Comparison of ENCODE assay signal across 9 cellular contexts in genomic region chr17:81002409-81003361, GRCh38. TPM values are rescaled to one million over a fixed set of nuclear protein-coding genes. Genes with fewer than 3 reads are reported as not detected.
DNase-seq lines count a peak whose midpoint lies in the region; ATAC-seq, FAIRE-seq and TF ChIP-seq lines count a peak whose summit lies in the region.
"Had no signal": no experiment of that assay in that cellular context is flagged by ENCODE, and none has a peak within 500 bp of the region (broad histone marks: within the 10 kb centered on the region; RNA-seq: fewer than 3 reads in every experiment).

No MANE protein-coding gene starts in this region.

- no peak for FAIRE-seq in H54 (lab: Jason Lieb, UNC)
- FAIRE-seq: TTC549 had no signal

- peaks cover 53% of the 10 kb centered on the region for H3K27me3 ChIP-seq in foreskin keratinocyte

- DNase-seq in AG08396 (ENCODE audit: low spot score) = peak; percentile 87
- peak; percentile 83 for DNase-seq in H54 (ENCODE audit: insufficient read length, low spot score)
- peak; percentile 73 for DNase-seq in RPMI7951 (ENCODE audit: low read depth)
- peak in 1 of 2 donors; percentile 61 for DNase-seq in foreskin keratinocyte
- peak; percentile 40 for DNase-seq in stromal cell of bone marrow (ENCODE audit: low read depth)
- no peak for DNase-seq in NK-92 (lab: John Stamatoyannopoulos, UW; ENCODE audit: unreplicated experiment)
- DNase-seq in activated CD4-positive, alpha-beta T cell treated with anti-CD3 and anti-CD28 coated beads for 48 hours = no peak

- ATAC-seq in foreskin keratinocyte (peak; percentile 47), HG02852 (IDR thresholded peaks at IDR 0.05; ENCODE audit: unreplicated experiment) (no peak)

- no peaks in the 10 kb centered on the region for H3K4me1 ChIP-seq in foreskin keratinocyte

- no peak for TF ChIP-seq CTCF in foreskin keratinocyte (conservative IDR thresholded peaks at IDR 0.05)

- no peak overlapping the region for H3K27ac ChIP-seq in foreskin keratinocyte

- no peak for TF ChIP-seq POLR2A in H54 (IDR thresholded peaks at IDR 0.05; ENCODE audit: low read depth, low read length)

RNA-seq across cellular contexts. Expression of gene CHMP6, which starts 11.0 kb away (rescaled TPM):
- total RNA-seq in RPMI7951 (2014; rRNA removed; shearing (Covaris generic)) = 6.6 and 10.5 TPM in 2 replicates
- 26.1 and 27.1 TPM in 2 replicates for total RNA-seq in foreskin keratinocyte
- 41.1 and 43.9 TPM in 2 replicates for polyA plus RNA-seq in foreskin keratinocyte

RNA-seq across cellular contexts. Expression of gene BAIAP2, which starts 32.3 kb away (rescaled TPM):
- total RNA-seq in RPMI7951 (2014; rRNA removed; shearing (Covaris generic)) = 9.7 and 12.6 TPM in 2 replicates
- 104 and 106 TPM in 2 replicates for total RNA-seq in foreskin keratinocyte
- polyA plus RNA-seq in foreskin keratinocyte = 117 and 118 TPM in 2 replicates

Comparison
In these comparisons a context has a peak if more than half of its experiments do, and no peak if none do; other contexts are left out.
1. DNase-seq: peak in AG08396 (single experiment), H54 (single experiment), RPMI7951 (single experiment) and stromal cell of bone marrow (single experiment); none in NK-92 (single experiment) and activated CD4-positive, alpha-beta T cell treated with anti-CD3 and anti-CD28 coated beads for 48 hours (single experiment).